ENCODE assay signal across 26 cellular contexts in genomic region chr5:34892414-34892813, GRCh38. TPM values are rescaled to one million over a fixed set of nuclear protein-coding genes. Genes with fewer than 3 reads are reported as not detected.
DNase-seq lines count a peak whose midpoint lies in the region; ATAC-seq, FAIRE-seq and TF ChIP-seq lines count a peak whose summit lies in the region.
"Had no signal": no experiment of that assay in that cellular context is flagged by ENCODE, and none has a peak within 500 bp of the region (broad histone marks: within the 10 kb centered on the region; RNA-seq: fewer than 3 reads in every experiment).

No MANE protein-coding gene starts in this region.

- ATAC-seq in CD4-positive, CD25-positive, alpha-beta regulatory T cell (ENCODE audit: low read depth in 2 of 2), result no peak
- no peak for ATAC-seq in IMR-90 (ENCODE audit: low read depth)
- ATAC-seq: A549, GM23338, HCT116 had no signal

- DNase-seq in CD4-positive, CD25-positive, alpha-beta regulatory T cell, result no peak
- DNase-seq in IMR-90 (no peak), astrocyte (ENCODE audit: low read depth) (no peak), trophoblast cell (no peak), medulla oblongata (ENCODE audit: extremely low spot score) (no peak), middle frontal gyrus (ENCODE audit: extremely low spot score, low spot score) (no peak)
- DNase-seq: 8988T; ACHN; AML-193; BE2C; Calu3; CD4-positive, alpha-beta memory T cell; COR-L47; DMS153; DND-41; H9 had no signal

- no peak overlapping the region for H2BK12ac ChIP-seq in trophoblast cell (ENCODE audit: low read length)

- no TSS peak for BruUV-seq in IMR-90 (replicated peaks; lab: Mats Ljungman, UMichigan)

- intact Hi-C loops in IMR-90 (cut with micrococcal nuclease), result no loop called here

- 100% methylated on average over 4 of the region's 6 CpGs; no CpG with 5 or more reads in 1 of the 2 experiments for WGBS in IMR-90 (ENCODE audit: extremely low coverage in 2 of 2, insufficient read length in 1 of 2), 2 experiments
- no CpG with 5 or more reads among the region's 6 CpGs for WGBS in trophoblast cell (ENCODE audit: extremely low coverage, insufficient coverage, insufficient read length)

- H3K79me2 ChIP-seq in astrocyte (ENCODE audit: insufficient read depth, low read length), result no peaks in the 10 kb centered on the region
- H3K79me2 ChIP-seq in trophoblast cell (ENCODE audit: control insufficient read depth, insufficient read depth, low read length, poor library complexity), result no peaks in the 10 kb centered on the region

- no peaks in the 10 kb centered on the region for H3K4me1 Mint-ChIP-seq in CD4-positive, CD25-positive, alpha-beta regulatory T cell
- peaks cover 3% of the 10 kb centered on the region for H3K4me1 Mint-ChIP-seq in astrocyte (ENCODE audit: low read depth, unreplicated experiment)
- H3K4me1 Mint-ChIP-seq in nephron, result peaks cover 11% of the 10 kb centered on the region
- H3K4me1 Mint-ChIP-seq: CD4-positive, alpha-beta memory T cell had no signal

- H2BK15ac ChIP-seq in IMR-90 (ENCODE audit: low read depth, low read length), result no peak overlapping the region

- no peaks in the 10 kb centered on the region for H4K20me1 ChIP-seq in IMR-90 (ENCODE audit: insufficient read depth, low read length)
- no peaks in the 10 kb centered on the region for H4K20me1 ChIP-seq in astrocyte (ENCODE audit: insufficient read depth, low read length)
- H4K20me1 ChIP-seq: BLaER1 treated with 17β-estradiol and CSF1 and Interleukin-3, amounts not matched to agents 10 nM and 100 nM had no signal

- H4K91ac ChIP-seq in IMR-90 (ENCODE audit: insufficient read depth, low read depth, low read length) (no peak overlapping the region), trophoblast cell (ENCODE audit: low read depth, low read length) (no peak overlapping the region)

- H3K23ac ChIP-seq in IMR-90 (ENCODE audit: low read depth, low read length) (no peak overlapping the region), trophoblast cell (ENCODE audit: low read length) (no peak overlapping the region)

- H3K14ac ChIP-seq in IMR-90 (replicated peaks; ENCODE audit: low read depth, low read length) (0 out of 2 replicates have a peak overlapping the region, but pooled peaks have one; percentile 6), trophoblast cell (ENCODE audit: low read length) (no peak overlapping the region)

- H4K8ac ChIP-seq in IMR-90 (ENCODE audit: low read depth in 2 of 2, low read length in 2 of 2) (no peak overlapping the region), trophoblast cell (ENCODE audit: low read depth, low read length) (no peak overlapping the region)

- no peak overlapping the region for H3K4ac ChIP-seq in IMR-90 (ENCODE audit: low read depth, low read length)
- H3K4ac ChIP-seq in trophoblast cell (ENCODE audit: low read depth, low read length), result no peak overlapping the region

- no peak overlapping the region for H3K56ac ChIP-seq in IMR-90 (ENCODE audit: extremely low read depth, insufficient read depth, low read length)

- in situ Hi-C loops in IMR-90 (cut with MboI; ENCODE audit: low sequenced_read_pairs), result loop anchor here (5.0 to 25.0 kb wide), 2 partner anchors 415 to 905 kb away; partner anchors contain the start of gene SLC45A2

- no peaks in the 10 kb centered on the region for H3K79me1 ChIP-seq in IMR-90 (ENCODE audit: low read depth in 1 of 2, low read length in 2 of 2)
- no peaks in the 10 kb centered on the region for H3K79me1 ChIP-seq in trophoblast cell (ENCODE audit: low read length)

- peak overlapping the region in 2 of 3 donors; percentile 20 to 65 for H3K27ac Mint-ChIP-seq in CD4-positive, CD25-positive, alpha-beta regulatory T cell
- H3K27ac Mint-ChIP-seq in astrocyte (ENCODE audit: unreplicated experiment), result no peak overlapping the region
- peak overlapping the region; percentile 42 to 77 (median 51) for H3K27ac Mint-ChIP-seq in nephron
- H3K27ac Mint-ChIP-seq: CD14-positive monocyte; CD4-positive, alpha-beta memory T cell; GM23338; H9 had no signal

- H3K4me2 ChIP-seq in IMR-90 (ENCODE audit: low read depth, low read length), result no peak overlapping the region
- H3K4me2 ChIP-seq in astrocyte (ENCODE audit: low read length), result no peak overlapping the region
- H3K4me2 ChIP-seq in trophoblast cell (ENCODE audit: low read length), result no peak overlapping the region
- H3K4me2 ChIP-seq: A549, GM23338 had no signal

- H3K9me3 ChIP-seq in CD4-positive, CD25-positive, alpha-beta regulatory T cell (ENCODE audit: control insufficient read depth in 2 of 2, low read length in 2 of 2), result no peaks in the 10 kb centered on the region
- no peaks in the 10 kb centered on the region for H3K9me3 ChIP-seq in IMR-90 (ENCODE audit: control insufficient read depth, insufficient read depth, low read length)
- no peaks in the 10 kb centered on the region for H3K9me3 ChIP-seq in astrocyte (ENCODE audit: insufficient read depth, low read depth, low read length)
- no peaks in the 10 kb centered on the region for H3K9me3 ChIP-seq in trophoblast cell (ENCODE audit: insufficient read depth, low read depth, low read length)
- H3K9me3 ChIP-seq: A549; BE2C; BLaER1 treated with 17β-estradiol and CSF1 and Interleukin-3, amounts not matched to agents 10 nM and 100 nM had no signal

- dilution Hi-C loops in IMR-90 (cut with HindIII; ENCODE audit: low sequenced_read_pairs, unreplicated experiment), result no loop called here

- FAIRE-seq in astrocyte (lab: Jason Lieb, UNC), result peak; percentile 37
- FAIRE-seq: A549, G401.6, GM12892, GM19239 had no signal

- H2BK5ac ChIP-seq in IMR-90 (ENCODE audit: low read depth, low read length, poor library complexity, severe bottlenecking), result no peak overlapping the region
- H2BK5ac ChIP-seq in trophoblast cell (ENCODE audit: low read depth, low read length, poor library complexity), result no peak overlapping the region

- peaks cover under 1% of the 10 kb centered on the region for H3K27me3 Mint-ChIP-seq in CD4-positive, CD25-positive, alpha-beta regulatory T cell
- H3K27me3 Mint-ChIP-seq in astrocyte (ENCODE audit: low read depth, unreplicated experiment) (peaks cover under 1% of the 10 kb centered on the region), nephron (ENCODE audit: low read depth) (no peaks in the 10 kb centered on the region)
- H3K27me3 Mint-ChIP-seq: CD4-positive, alpha-beta memory T cell had no signal

- peaks cover 10% of the 10 kb centered on the region for H3K36me3 Mint-ChIP-seq in CD4-positive, CD25-positive, alpha-beta regulatory T cell
- H3K36me3 Mint-ChIP-seq in astrocyte (ENCODE audit: low read depth, unreplicated experiment) (no peaks in the 10 kb centered on the region), nephron (ENCODE audit: low read depth) (no peaks in the 10 kb centered on the region)
- H3K36me3 Mint-ChIP-seq: CD14-positive monocyte; CD4-positive, alpha-beta memory T cell had no signal

- no peak overlapping the region for H3K4me3 ChIP-seq in CD4-positive, CD25-positive, alpha-beta regulatory T cell (ENCODE audit: low read depth, low read length)
- H3K4me3 ChIP-seq in IMR-90 (ENCODE audit: insufficient read depth, low read depth, low read length) (no peak overlapping the region), astrocyte (ENCODE audit: insufficient read depth, low read depth, low read length) (no peak overlapping the region), trophoblast cell (ENCODE audit: low read depth, low read length) (no peak overlapping the region)
- H3K4me3 ChIP-seq: A549; BLaER1 treated with 17β-estradiol and CSF1 and Interleukin-3, amounts not matched to agents 10 nM and 100 nM; GM23338 had no signal

- H3K9me3 Mint-ChIP-seq in CD4-positive, CD25-positive, alpha-beta regulatory T cell, result no peaks in the 10 kb centered on the region
- H3K9me3 Mint-ChIP-seq in astrocyte (ENCODE audit: unreplicated experiment) (no peaks in the 10 kb centered on the region), nephron (no peaks in the 10 kb centered on the region)
- H3K9me3 Mint-ChIP-seq: CD14-positive monocyte; CD4-positive, alpha-beta memory T cell; GM23338; H9 had no signal

- H3K4me1 ChIP-seq in CD4-positive, CD25-positive, alpha-beta regulatory T cell (ENCODE audit: control insufficient read depth, insufficient read depth, low read length, poor library complexity, severe bottlenecking), result no peaks in the 10 kb centered on the region
- H3K4me1 ChIP-seq in IMR-90 (ENCODE audit: control insufficient read depth, insufficient read depth, low read length) (no peaks in the 10 kb centered on the region), astrocyte (ENCODE audit: insufficient read depth, low read length) (no peaks in the 10 kb centered on the region), trophoblast cell (ENCODE audit: control insufficient read depth in 1 of 2, insufficient read depth in 2 of 2, low read length in 2 of 2) (peaks cover 0 to 4% of the 10 kb centered on the region in 2 experiments)
- H3K4me1 ChIP-seq: A549, BE2C had no signal

- H3K4me3 Mint-ChIP-seq in CD4-positive, CD25-positive, alpha-beta regulatory T cell, result no peak overlapping the region
- no peak overlapping the region for H3K4me3 Mint-ChIP-seq in astrocyte (ENCODE audit: unreplicated experiment)
- H3K4me3 Mint-ChIP-seq in nephron, result no peak overlapping the region
- H3K4me3 Mint-ChIP-seq: CD14-positive monocyte; CD4-positive, alpha-beta memory T cell; GM23338; H9 had no signal

- H3K18ac ChIP-seq in IMR-90 (ENCODE audit: low read depth, low read length), result no peak overlapping the region
- H3K18ac ChIP-seq in trophoblast cell (ENCODE audit: low read length), result no peak overlapping the region

- H2AFZ ChIP-seq in IMR-90 (replicated peaks; ENCODE audit: low read length, poor library complexity), result no peak overlapping the region
- H2AFZ ChIP-seq in astrocyte (ENCODE audit: low read depth, low read length), result no peak overlapping the region
- no peak overlapping the region for H2AFZ ChIP-seq in trophoblast cell (ENCODE audit: insufficient read depth, low read length, poor library complexity)
- H2AFZ ChIP-seq: GM23338 had no signal

- no peak overlapping the region for H3K27ac ChIP-seq in CD4-positive, CD25-positive, alpha-beta regulatory T cell (ENCODE audit: insufficient read depth, low read length, poor library complexity, severe bottlenecking)
- no peak overlapping the region for H3K27ac ChIP-seq in IMR-90 (ENCODE audit: insufficient read depth, low read length)
- no peak overlapping the region for H3K27ac ChIP-seq in astrocyte (ENCODE audit: low read depth, low read length)
- no peak overlapping the region for H3K27ac ChIP-seq in trophoblast cell (ENCODE audit: low read depth, low read length)
- H3K27ac ChIP-seq: A549; BLaER1 treated with 17β-estradiol and CSF1 and Interleukin-3, amounts not matched to agents 10 nM and 100 nM had no signal

- no peaks in the 10 kb centered on the region for H3K36me3 ChIP-seq in CD4-positive, CD25-positive, alpha-beta regulatory T cell (ENCODE audit: control insufficient read depth, insufficient read depth, low read length)
- 0 out of 2 replicates have a peak, but pooled peaks cover 3% of the 10 kb centered on the region for H3K36me3 ChIP-seq in IMR-90 (ENCODE audit: control insufficient read depth, insufficient read depth, low read length)
- H3K36me3 ChIP-seq in astrocyte (ENCODE audit: insufficient read depth, low read length), result no peaks in the 10 kb centered on the region
- no peaks in the 10 kb centered on the region for H3K36me3 ChIP-seq in trophoblast cell (ENCODE audit: control insufficient read depth in 1 of 2, insufficient read depth in 2 of 2, low read length in 2 of 2)
- H3K36me3 ChIP-seq: BE2C had no signal

- no peak overlapping the region for H3K9ac ChIP-seq in IMR-90 (ENCODE audit: low read depth, low read length)
- H3K9ac ChIP-seq in astrocyte (ENCODE audit: low read length), result no peak overlapping the region
- no peak overlapping the region for H3K9ac ChIP-seq in trophoblast cell (ENCODE audit: low read length)
- H3K9ac ChIP-seq: BLaER1 treated with 17β-estradiol and CSF1 and Interleukin-3, amounts not matched to agents 10 nM and 100 nM had no signal

- H2BK120ac ChIP-seq in IMR-90 (ENCODE audit: low read depth, low read length) (no peak overlapping the region), trophoblast cell (ENCODE audit: insufficient read depth, low read length, poor library complexity) (no peak overlapping the region)

- H4K5ac ChIP-seq in IMR-90 (ENCODE audit: low read depth, low read length), result no peak overlapping the region

- TF ChIP-seq RAD21 in IMR-90 (IDR thresholded peaks at IDR 0.05; ENCODE audit: low read length), result no peak

- no peaks in the 10 kb centered on the region for H3K27me3 ChIP-seq in CD4-positive, CD25-positive, alpha-beta regulatory T cell (ENCODE audit: control insufficient read depth, insufficient read depth, low read length)
- H3K27me3 ChIP-seq in IMR-90 (ENCODE audit: control insufficient read depth, insufficient read depth, low read length), result peaks cover 2% of the 10 kb centered on the region; the same call in 1 of the 2 replicates
- H3K27me3 ChIP-seq in astrocyte (ENCODE audit: insufficient read depth, low read length), result no peaks in the 10 kb centered on the region
- H3K27me3 ChIP-seq in trophoblast cell (ENCODE audit: insufficient read depth, low read length), result no peaks in the 10 kb centered on the region
- H3K27me3 ChIP-seq: BLaER1 treated with 17β-estradiol and CSF1 and Interleukin-3, amounts not matched to agents 10 nM and 100 nM had no signal

- no peak overlapping the region for H2BK20ac ChIP-seq in IMR-90 (ENCODE audit: low read depth, low read length)

- no peak for TF ChIP-seq CTCF in IMR-90 (conservative IDR thresholded peaks at IDR 0.05; ENCODE audit: low read depth, low read length)
- TF ChIP-seq CTCF in astrocyte (IDR thresholded peaks at IDR 0.05; ENCODE audit: insufficient read depth, low read depth, low read length), result no peak
- TF ChIP-seq CTCF in nephron (IDR thresholded peaks at IDR 0.05; ENCODE audit: unreplicated experiment in 3 of 3), result no peak

- CTCF ChIA-PET in IMR-90 (lab: Yijun Ruan, JAX), result interaction anchor here (2.1 kb wide), 1 partner anchor 407 kb away, joined by 7 read pairs; no protein-coding TSS in a partner anchor

- no peaks in the 10 kb centered on the region for H3K9me1 ChIP-seq in IMR-90 (ENCODE audit: insufficient read depth, low read length)

- POLR2A ChIA-PET in IMR-90 (lab: Charles Lee; ENCODE audit: unreplicated experiment), result no interaction called here

- TF ChIP-seq POLR2A in IMR-90 (IDR thresholded peaks at IDR 0.05; ENCODE audit: low read depth, low read length), result no peak

- no peak overlapping the region for H2AK5ac ChIP-seq in IMR-90 (ENCODE audit: low read depth, low read length)
- H2AK5ac ChIP-seq in trophoblast cell (ENCODE audit: low read length), result no peak overlapping the region

- H2AK9ac ChIP-seq in IMR-90 (replicated peaks; ENCODE audit: low read depth, low read length, poor library complexity), result no peak overlapping the region

- H4K12ac ChIP-seq in trophoblast cell (ENCODE audit: low read depth, low read length), result no peak overlapping the region

RNA-seq across cellular contexts. Expression of gene RAD1, which starts 22.9 kb away (rescaled TPM):
- 18.1 TPM for total RNA-seq in CD4-positive, CD25-positive, alpha-beta regulatory T cell
- 10 to 100 TPM; 18.2 to 29.6 (median 20.0) TPM for polyA plus RNA-seq in CD4-positive, CD25-positive, alpha-beta regulatory T cell
- 20.8 and 21.5 TPM in 2 replicates for total RNA-seq in IMR-90 (2012; rRNA removed)
- polyA plus RNA-seq in IMR-90 (2012; rRNA removed), result 18.4 and 18.5 TPM in 2 replicates
- polyA plus RNA-seq in IMR-90 (2012; cell fraction: cytosol; rRNA removed), result 4.2 and 8.4 TPM in 2 replicates
- 12.1 and 21.3 TPM in 2 replicates for polyA plus RNA-seq in IMR-90 (2012; cell fraction: nucleus; rRNA removed; ENCODE audit: low replicate concordance)
- 19.7 and 20.2 TPM in 2 replicates for total RNA-seq in astrocyte
- polyA plus RNA-seq in trophoblast cell (2013), result 29.7 and 31.0 TPM in 2 replicates

RNA-seq across cellular contexts. Expression of gene BRIX1, which starts 23.1 kb away (rescaled TPM):
- total RNA-seq in CD4-positive, CD25-positive, alpha-beta regulatory T cell, result 20.5 TPM
- 10 to 100 TPM; 44.2 to 51.0 (median 48.0) TPM for polyA plus RNA-seq in CD4-positive, CD25-positive, alpha-beta regulatory T cell
- total RNA-seq in IMR-90 (2012; rRNA removed) (15.1 and 53.0 TPM in 2 replicates), astrocyte (27.3 and 28.6 TPM in 2 replicates)
- 21.9 and 26.1 TPM in 2 replicates for polyA plus RNA-seq in IMR-90 (2012; rRNA removed)
- polyA plus RNA-seq in IMR-90 (2012; cell fraction: cytosol; rRNA removed), result 2.2 and 3.4 TPM in 2 replicates
- 1.3 and 7.7 TPM in 2 replicates for polyA plus RNA-seq in IMR-90 (2012; cell fraction: nucleus; rRNA removed; ENCODE audit: low replicate concordance)
- 49.2 and 53.1 TPM in 2 replicates for polyA plus RNA-seq in trophoblast cell (2013)

RNA-seq across cellular contexts. Expression of gene DNAJC21, which starts 36.9 kb away (rescaled TPM):
- total RNA-seq in CD4-positive, CD25-positive, alpha-beta regulatory T cell, result 42.9 TPM
- polyA plus RNA-seq in CD4-positive, CD25-positive, alpha-beta regulatory T cell, result 10 to 100 TPM; 15.0 to 26.3 (median 17.6) TPM
- total RNA-seq in IMR-90 (2012; rRNA removed) (8.8 and 27.2 TPM in 2 replicates), astrocyte (58.9 and 66.4 TPM in 2 replicates)
- polyA plus RNA-seq in IMR-90 (2012; rRNA removed), result 10.2 and 12.7 TPM in 2 replicates
- 1.1 and 1.8 TPM in 2 replicates for polyA plus RNA-seq in IMR-90 (2012; cell fraction: cytosol; rRNA removed)
- polyA plus RNA-seq in IMR-90 (2012; cell fraction: nucleus; rRNA removed; ENCODE audit: low replicate concordance), result 1.2 and 7.2 TPM in 2 replicates
- 49.8 and 50.4 TPM in 2 replicates for polyA plus RNA-seq in trophoblast cell (2013)

RNA-seq across cellular contexts. Expression of gene TTC23L, which starts 53.5 kb away (rescaled TPM):
- not detected for total RNA-seq in CD4-positive, CD25-positive, alpha-beta regulatory T cell
- polyA plus RNA-seq in CD4-positive, CD25-positive, alpha-beta regulatory T cell, result not detected
- total RNA-seq in IMR-90 (2012; rRNA removed) (under 0.01 TPM in 2 replicates), astrocyte (0.16 and 1.2 TPM in 2 replicates)
- not detected in 2 replicates for polyA plus RNA-seq in IMR-90 (2012; rRNA removed)
- 0.03 TPM in 1 of 2 replicates, not detected in the other for polyA plus RNA-seq in IMR-90 (2012; cell fraction: cytosol; rRNA removed)
- 0.19 TPM in 1 of 2 replicates, not detected in the other for polyA plus RNA-seq in IMR-90 (2012; cell fraction: nucleus; rRNA removed; ENCODE audit: low replicate concordance)
- 0.39 and 0.51 TPM in 2 replicates for polyA plus RNA-seq in trophoblast cell (2013)
- total RNA-seq: H4 had no signal
- polyA plus RNA-seq: CD14-positive monocyte; CD4-positive, alpha-beta memory T cell had no signal
